In the genomic region with DNA sequence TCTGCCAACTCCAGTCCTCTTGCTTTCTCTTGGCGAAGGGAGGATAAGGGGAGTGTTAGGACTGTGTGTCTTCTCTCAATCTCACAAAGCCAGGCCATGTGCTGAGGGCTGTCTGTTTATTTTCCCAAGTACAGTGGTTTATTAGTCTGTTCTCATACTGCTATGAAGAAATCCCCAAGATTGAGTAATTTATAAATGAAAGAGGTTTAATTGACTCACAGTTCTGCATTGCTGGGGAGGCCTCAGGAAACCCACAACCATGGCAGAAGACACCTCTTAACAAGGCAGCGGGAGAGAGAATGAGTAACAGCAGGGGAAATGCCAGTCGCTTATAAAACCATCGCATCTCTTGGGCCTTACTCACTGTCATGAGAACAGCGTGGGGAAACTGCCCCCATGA, we compare ENCODE assay signal across 13 cellular contexts. TPM values are rescaled to one million over a fixed set of nuclear protein-coding genes. Genes with fewer than 3 reads are reported as not detected.
A peak's percentile ranks its signal among the peaks of the same experiment; 100 is the strongest.
DNase-seq lines count a peak whose midpoint lies in the region; ATAC-seq and TF ChIP-seq lines count a peak whose summit lies in the region.
"Had no signal": no experiment of that assay in that cellular context is flagged by ENCODE, and none has a peak within 500 bp of the region (broad histone marks: within the 10 kb centered on the region; RNA-seq: fewer than 3 reads in every experiment).

No MANE protein-coding gene starts in this region.

- WGBS in mammary epithelial cell (ENCODE audit: low coverage, missing lambda C conversion rate): 47% methylated on average over 4 of the region's 5 CpGs
- 89 to 93% methylated on average over 5 of the region's 5 CpGs for WGBS in testis, 2 donors

- intact Hi-C loops in mammary epithelial cell (cut with micrococcal nuclease) (loop anchor here (10.0 kb wide), 1 partner anchor 550 kb away; no protein-coding TSS in a partner anchor), testis (cut with DNase I; ENCODE audit: low total_unique reads) (loop anchor here (10.0 kb wide), 1 partner anchor 680 kb away; no protein-coding TSS in a partner anchor)

- TF ChIP-seq CTCF in mammary epithelial cell (conservative IDR thresholded peaks at IDR 0.05 in 1 of 2, IDR thresholded peaks at IDR 0.05 in 1 of 2; ENCODE audit: extremely low read depth in 1 of 2, insufficient read depth in 1 of 2, low read depth in 1 of 2, low read length in 2 of 2) (no peak), testis (IDR thresholded peaks at IDR 0.05) (no peak)

- H4K20me1 ChIP-seq in mammary epithelial cell (ENCODE audit: insufficient read depth, low read length): no peaks in the 10 kb centered on the region
- H4K20me1 ChIP-seq: BLaER1 treated with 17β-estradiol and CSF1 and Interleukin-3, amounts not matched to agents 10 nM and 100 nM had no signal

- H3K27me3 ChIP-seq in mammary epithelial cell (ENCODE audit: insufficient read depth, low read length): no peaks in the 10 kb centered on the region
- no peaks in the 10 kb centered on the region for H3K27me3 ChIP-seq in testis
- H3K27me3 ChIP-seq: BLaER1 treated with 17β-estradiol and CSF1 and Interleukin-3, amounts not matched to agents 10 nM and 100 nM had no signal

- TF ChIP-seq POLR2A in testis (IDR thresholded peaks at IDR 0.05): no peak

- H3K4me3 ChIP-seq in mammary epithelial cell (replicated peaks in 1 of 3; ENCODE audit: insufficient read depth in 1 of 3, low read depth in 2 of 3, low read length in 3 of 3) (no peak overlapping the region), skeletal muscle cell (ENCODE audit: low read depth, low read length) (no peak overlapping the region), testis (no peak overlapping the region)
- H3K4me3 ChIP-seq: BLaER1 treated with 17β-estradiol and CSF1 and Interleukin-3, amounts not matched to agents 10 nM and 100 nM had no signal

- H3K79me2 ChIP-seq in mammary epithelial cell (ENCODE audit: insufficient read depth, low read length): no peaks in the 10 kb centered on the region

- DNase-seq in activated T-cell treated with anti-CD3 and anti-CD28 coated beads, Interleukin-2, amount 50 U/mL, for 4 hours: no peak
- no peak for DNase-seq in activated T-cell treated with anti-CD3 and anti-CD28 coated beads, Interleukin-2, amount 50 U/mL, for 1 hour
- peak; percentile 67 for DNase-seq in LHCN-M2 (ENCODE audit: low read depth)
- peak; percentile 99 for DNase-seq in mammary epithelial cell
- DNase-seq in skeletal muscle cell (ENCODE audit: low read depth): peak; percentile 92
- DNase-seq in SHP77 treated with DMSO at 0.1 percent for 48 hours (lab: John Stamatoyannopoulos, UW): no peak
- no peak for DNase-seq in testis
- DNase-seq: activated naive CD8-positive, alpha-beta T cell treated with anti-CD3 and anti-CD28 coated beads, Interleukin-2, amount 10 ng/mL, durations not matched to agents 7 days and 5 days; hypothalamus; NCI-H1105 treated with DMSO at 0.1 percent for 48 hours; NCI-H524 had no signal

- dilution Hi-C loops in mammary epithelial cell (cut with HindIII; ENCODE audit: low sequenced_read_pairs): no loop called here

- peak overlapping the region; percentile 41 for H3K27ac ChIP-seq in mammary epithelial cell (ENCODE audit: insufficient read depth, low read depth, low read length)
- H3K27ac ChIP-seq in testis: no peak overlapping the region
- H3K27ac ChIP-seq: BLaER1 treated with 17β-estradiol and CSF1 and Interleukin-3, amounts not matched to agents 10 nM and 100 nM had no signal

- CTCF ChIA-PET in mammary epithelial cell (lab: Charles Lee; ENCODE audit: low non-redundant PET): no interaction called here

- BruUV-seq in mammary epithelial cell (replicated peaks; lab: Mats Ljungman, UMichigan): no TSS peak

- peaks cover 7% of the 10 kb centered on the region for H3K36me3 Mint-ChIP-seq in activated T-cell treated with anti-CD3 and anti-CD28 coated beads, Interleukin-2, amount 50 U/mL, for 4 hours (ENCODE audit: insufficient read depth)

- no peak overlapping the region for H3K9ac ChIP-seq in mammary epithelial cell (ENCODE audit: insufficient read depth, low read length)
- H3K9ac ChIP-seq: BLaER1 treated with 17β-estradiol and CSF1 and Interleukin-3, amounts not matched to agents 10 nM and 100 nM had no signal

- peaks cover 10% of the 10 kb centered on the region for H3K9me3 ChIP-seq in mammary epithelial cell (replicated peaks; ENCODE audit: insufficient read depth, low read length)
- H3K9me3 ChIP-seq in testis: no peaks in the 10 kb centered on the region

- peak overlapping the region; percentile 45 for H2AFZ ChIP-seq in mammary epithelial cell (ENCODE audit: low read depth, low read length)

- peaks cover 35% of the 10 kb centered on the region for H3K9me3 Mint-ChIP-seq in activated T-cell treated with anti-CD3 and anti-CD28 coated beads, Interleukin-2, amount 50 U/mL, for 4 hours

- no peaks in the 10 kb centered on the region for H3K36me3 ChIP-seq in mammary epithelial cell (ENCODE audit: insufficient read depth, low read length)
- no peaks in the 10 kb centered on the region for H3K36me3 ChIP-seq in testis (ENCODE audit: low read depth, missing control alignments)

- no peak overlapping the region for H3K4me3 Mint-ChIP-seq in activated T-cell treated with anti-CD3 and anti-CD28 coated beads, Interleukin-2, amount 50 U/mL, for 4 hours
- H3K4me3 Mint-ChIP-seq: activated naive CD8-positive, alpha-beta T cell treated with anti-CD3 and anti-CD28 coated beads, Interleukin-2, amount 10 ng/mL, durations not matched to agents 7 days and 5 days had no signal

- in situ Hi-C loops in mammary epithelial cell (cut with MboI; ENCODE audit: low sequenced_read_pairs in 2 of 2): loop anchor here in 1 of 2 donors (25.0 kb wide), 1 partner anchor 688 kb away; no protein-coding TSS in a partner anchor

- H3K4me1 ChIP-seq in mammary epithelial cell (ENCODE audit: insufficient read depth, low read length) (peaks cover 7% of the 10 kb centered on the region), testis (no peaks in the 10 kb centered on the region)

- H3K4me1 Mint-ChIP-seq in activated T-cell treated with anti-CD3 and anti-CD28 coated beads, Interleukin-2, amount 50 U/mL, for 4 hours (ENCODE audit: low read depth): peaks cover 20% of the 10 kb centered on the region

- ATAC-seq in activated T-cell treated with anti-CD3 and anti-CD28 coated beads, Interleukin-2, amount 50 U/mL, for 4 hours: peak; percentile 83 to 87
- ATAC-seq in HG03469 (IDR thresholded peaks at IDR 0.05; ENCODE audit: unreplicated experiment): no peak

- no peak overlapping the region for H3K4me2 ChIP-seq in mammary epithelial cell (ENCODE audit: insufficient read depth, low read depth, low read length)
- H3K4me2 ChIP-seq: BLaER1 treated with 17β-estradiol and CSF1 and Interleukin-3, amounts not matched to agents 10 nM and 100 nM had no signal

- peaks cover 7% of the 10 kb centered on the region for H3K27me3 Mint-ChIP-seq in activated T-cell treated with anti-CD3 and anti-CD28 coated beads, Interleukin-2, amount 50 U/mL, for 4 hours (ENCODE audit: low read depth)

RNA-seq across cellular contexts. Expression of gene CKS2, which starts 36.2 kb away (rescaled TPM):
- 100 to 1,000 TPM; 121 to 140 (median 139) TPM for total RNA-seq in activated T-cell treated with anti-CD3 and anti-CD28 coated beads, Interleukin-2, amount 50 U/mL, for 4 hours
- total RNA-seq in LHCN-M2 (2014; rRNA removed) (194 and 265 TPM in 2 replicates), mammary epithelial cell (100 to 1,000 TPM in 1 of 2 donors, 10 to 100 TPM in 1; 15.0 to 101 TPM), testis (100 to 1,000 TPM; 200 to 222 TPM)
- polyA plus RNA-seq in LHCN-M2 (2012): 201 TPM
- polyA plus RNA-seq in mammary epithelial cell (329 TPM), testis (ENCODE audit: insufficient read depth, low read depth, low replicate concordance) (415 TPM)
- 23.7 TPM for polyA minus RNA-seq in mammary epithelial cell

RNA-seq across cellular contexts. Expression of gene SECISBP2, which starts 43.5 kb away (rescaled TPM):
- 10 to 100 TPM; 34.7 to 36.3 (median 35.1) TPM for total RNA-seq in activated T-cell treated with anti-CD3 and anti-CD28 coated beads, Interleukin-2, amount 50 U/mL, for 4 hours
- total RNA-seq in LHCN-M2 (2014; rRNA removed): 16.5 and 23.6 TPM in 2 replicates
- polyA plus RNA-seq in LHCN-M2 (2012): 8.6 TPM
- total RNA-seq in mammary epithelial cell: 10 to 100 TPM; 24.5 to 26.5 TPM
- polyA plus RNA-seq in mammary epithelial cell: 12.8 TPM
- 10.3 TPM for polyA minus RNA-seq in mammary epithelial cell
- total RNA-seq in testis: 100 to 1,000 TPM; 127 to 176 TPM
- 145 TPM for polyA plus RNA-seq in testis (ENCODE audit: insufficient read depth, low read depth, low replicate concordance)

Comparison
In these comparisons a context has a peak if more than half of its experiments do, and no peak if none do; other contexts are left out.
1. DNase-seq: peak in LHCN-M2 (single experiment), mammary epithelial cell (single experiment) and skeletal muscle cell (single experiment); none in activated T-cell treated with anti-CD3 and anti-CD28 coated beads, Interleukin-2, amount 50 U/mL, for 4 hours (single experiment), activated T-cell treated with anti-CD3 and anti-CD28 coated beads, Interleukin-2, amount 50 U/mL, for 1 hour (single experiment), SHP77 treated with DMSO at 0.1 percent for 48 hours (single experiment) and testis (single experiment).